Comparison of ENCODE assay signal across 19 cellular contexts in genomic region chr6:136312975-136313374, GRCh38. TPM values are rescaled to one million over a fixed set of nuclear protein-coding genes. Genes with fewer than 3 reads are reported as not detected.
DNase-seq lines count a peak whose midpoint lies in the region; ATAC-seq, FAIRE-seq and TF ChIP-seq lines count a peak whose summit lies in the region.
"Had no signal": no experiment of that assay in that cellular context is flagged by ENCODE, and none has a peak within 500 bp of the region (broad histone marks: within the 10 kb centered on the region; RNA-seq: fewer than 3 reads in every experiment).

No MANE protein-coding gene starts in this region.

- in situ Hi-C loops in mammary epithelial cell (cut with MboI; ENCODE audit: low sequenced_read_pairs in 2 of 2) = no loop called here

- no peak for TF ChIP-seq EP300 in gastroesophageal sphincter (IDR thresholded peaks at IDR 0.05)

- H3K4me3 ChIP-seq in mammary epithelial cell (replicated peaks in 1 of 3; ENCODE audit: insufficient read depth in 1 of 3, low read depth in 2 of 3, low read length in 3 of 3) (no peak overlapping the region), breast epithelium (no peak overlapping the region), bronchial epithelial cell (ENCODE audit: low read depth, low read length) (no peak overlapping the region), gastroesophageal sphincter (no peak overlapping the region)
- H3K4me3 ChIP-seq: BLaER1 had no signal

- no peak for TF ChIP-seq CTCF in mammary epithelial cell (conservative IDR thresholded peaks at IDR 0.05 in 1 of 2, IDR thresholded peaks at IDR 0.05 in 1 of 2; ENCODE audit: extremely low read depth in 1 of 2, insufficient read depth in 1 of 2, low read depth in 1 of 2, low read length in 2 of 2)
- no peak for TF ChIP-seq CTCF in breast epithelium (IDR thresholded peaks at IDR 0.05)
- TF ChIP-seq CTCF in bronchial epithelial cell (IDR thresholded peaks at IDR 0.05; ENCODE audit: insufficient read depth, low read length, severe bottlenecking) = no peak
- TF ChIP-seq CTCF in foreskin keratinocyte (conservative IDR thresholded peaks at IDR 0.05) = no peak
- no peak for TF ChIP-seq CTCF in gastroesophageal sphincter (IDR thresholded peaks at IDR 0.05)

- intact Hi-C loops in mammary epithelial cell (cut with micrococcal nuclease) = loop anchor here (10.0 kb wide), 1 partner anchor 808 kb away; no protein-coding TSS in a partner anchor
- intact Hi-C loops in breast epithelium (cut with DNase I; ENCODE audit: low total_unique reads) = no loop called here

- WGBS in mammary epithelial cell (ENCODE audit: low coverage, missing lambda C conversion rate) = 100% methylated on average over 3 of the region's 3 CpGs
- 75 to 87% methylated on average over 3 of the region's 3 CpGs for WGBS in gastroesophageal sphincter (ENCODE audit: low coverage in 1 of 2), 2 donors

- peak; percentile 28 for DNase-seq in mammary epithelial cell
- no peak for DNase-seq in breast epithelium (ENCODE audit: low spot score in 2 of 2)
- peak; percentile 78 for DNase-seq in bronchial epithelial cell (ENCODE audit: low read depth)
- peak in 1 of 2 donors; percentile 33 for DNase-seq in foreskin keratinocyte
- DNase-seq in stimulated activated CD4-positive, alpha-beta T cell treated with anti-CD3 and anti-CD28 coated beads, Interleukin-2, amount 100 ng/mL, for 24 hours = no peak
- DNase-seq in NCI-H524 treated with DMSO at 0.1 percent for 48 hours (lab: John Stamatoyannopoulos, UW) = no peak
- no peak for DNase-seq in superior temporal gyrus (ENCODE audit: extremely low spot score)
- DNase-seq: 8988T; CD4-positive, alpha-beta memory T cell; DMS153; DMS79; GDM1; GOT3; H7 had no signal

- H3K36me3 ChIP-seq in mammary epithelial cell (ENCODE audit: insufficient read depth, low read length) = no peaks in the 10 kb centered on the region
- no peaks in the 10 kb centered on the region for H3K36me3 ChIP-seq in breast epithelium
- H3K36me3 ChIP-seq in bronchial epithelial cell (ENCODE audit: control insufficient read depth, insufficient read depth, low read length) = no peaks in the 10 kb centered on the region
- no peaks in the 10 kb centered on the region for H3K36me3 ChIP-seq in gastroesophageal sphincter
- H3K36me3 ChIP-seq: BLaER1 had no signal

- no peak overlapping the region for H3K27ac ChIP-seq in mammary epithelial cell (ENCODE audit: insufficient read depth, low read depth, low read length)
- no peak overlapping the region for H3K27ac ChIP-seq in breast epithelium
- H3K27ac ChIP-seq in foreskin keratinocyte = no peak overlapping the region
- H3K27ac ChIP-seq in gastroesophageal sphincter = no peak overlapping the region
- H3K27ac ChIP-seq: BLaER1 had no signal

- no peak overlapping the region for H3K9ac ChIP-seq in mammary epithelial cell (ENCODE audit: insufficient read depth, low read length)
- H3K9ac ChIP-seq: BLaER1 had no signal

- no peaks in the 10 kb centered on the region for H3K79me2 ChIP-seq in mammary epithelial cell (ENCODE audit: insufficient read depth, low read length)

- CTCF ChIA-PET in mammary epithelial cell (lab: Charles Lee; ENCODE audit: low non-redundant PET) = no interaction called here

- TF ChIP-seq POLR2A in breast epithelium (IDR thresholded peaks at IDR 0.05) = no peak
- TF ChIP-seq POLR2A in gastroesophageal sphincter (IDR thresholded peaks at IDR 0.05) = no peak

- H3K4me2 ChIP-seq in mammary epithelial cell (ENCODE audit: insufficient read depth, low read depth, low read length) = no peak overlapping the region
- H3K4me2 ChIP-seq: BLaER1 had no signal

- no peak overlapping the region for H2AFZ ChIP-seq in mammary epithelial cell (ENCODE audit: low read depth, low read length)

- ATAC-seq in foreskin keratinocyte (peak; percentile 83), gastroesophageal sphincter (no peak)
- ATAC-seq: HCT116 had no signal

- BruUV-seq in mammary epithelial cell (replicated peaks; lab: Mats Ljungman, UMichigan) = no TSS peak

- dilution Hi-C loops in mammary epithelial cell (cut with HindIII; ENCODE audit: low sequenced_read_pairs) = no loop called here

- H3K27me3 ChIP-seq in mammary epithelial cell (ENCODE audit: insufficient read depth, low read length) = peaks cover 4% of the 10 kb centered on the region
- no peaks in the 10 kb centered on the region for H3K27me3 ChIP-seq in breast epithelium
- no peaks in the 10 kb centered on the region for H3K27me3 ChIP-seq in bronchial epithelial cell (ENCODE audit: control insufficient read depth, insufficient read depth, low read length)
- no peaks in the 10 kb centered on the region for H3K27me3 ChIP-seq in foreskin keratinocyte
- no peaks in the 10 kb centered on the region for H3K27me3 ChIP-seq in gastroesophageal sphincter
- H3K27me3 ChIP-seq: BLaER1 had no signal

- H4K20me1 ChIP-seq in mammary epithelial cell (ENCODE audit: insufficient read depth, low read length) = no peaks in the 10 kb centered on the region
- H4K20me1 ChIP-seq: BLaER1 had no signal

- FAIRE-seq in bronchial epithelial cell (lab: Jason Lieb, UNC) = no peak
- FAIRE-seq: GM12892, GM18507 had no signal

- H3K4me1 ChIP-seq in mammary epithelial cell (ENCODE audit: insufficient read depth, low read length) (no peaks in the 10 kb centered on the region), breast epithelium (no peaks in the 10 kb centered on the region), foreskin keratinocyte (no peaks in the 10 kb centered on the region), gastroesophageal sphincter (peaks cover 0 to 4% (median 0%) of the 10 kb centered on the region in 3 donors)
- H3K4me1 ChIP-seq: BLaER1 had no signal

- no peaks in the 10 kb centered on the region for H3K9me3 ChIP-seq in mammary epithelial cell (replicated peaks; ENCODE audit: insufficient read depth, low read length)
- H3K9me3 ChIP-seq in breast epithelium = no peaks in the 10 kb centered on the region
- no peaks in the 10 kb centered on the region for H3K9me3 ChIP-seq in gastroesophageal sphincter
- H3K9me3 ChIP-seq: BLaER1 had no signal

RNA-seq across cellular contexts. Expression of gene BCLAF1, which starts 23.3 kb away (rescaled TPM):
- total RNA-seq in mammary epithelial cell (100 to 1,000 TPM; 104 to 143 TPM), breast epithelium (100 to 1,000 TPM; 136 to 218 (median 151) TPM), bronchial epithelial cell (50.3 and 71.6 TPM in 2 replicates), foreskin keratinocyte (98.1 and 106 TPM in 2 replicates), gastroesophageal sphincter (100 to 1,000 TPM in 2 of 4 donors, 10 to 100 TPM in 2; 82.5 to 124 (median 105) TPM)
- polyA plus RNA-seq in mammary epithelial cell (38.0 TPM), foreskin keratinocyte (17.6 and 21.7 TPM in 2 replicates)
- 90.0 TPM for polyA minus RNA-seq in mammary epithelial cell

Comparison
In these comparisons a context has a peak if more than half of its experiments do, and no peak if none do; other contexts are left out.
1. DNase-seq: peak in mammary epithelial cell (single experiment) and bronchial epithelial cell (single experiment); none in breast epithelium (0 of 2), stimulated activated CD4-positive, alpha-beta T cell treated with anti-CD3 and anti-CD28 coated beads, Interleukin-2, amount 100 ng/mL, for 24 hours (0 of 2), NCI-H524 treated with DMSO at 0.1 percent for 48 hours (single experiment) and superior temporal gyrus (single experiment).